In genomic region chr17:67431210-67432015, GRCh38 we compare ENCODE assay signal across 1 cellular context.
A peak's percentile ranks its signal among the peaks of the same experiment; 100 is the strongest.
TF ChIP-seq lines count a peak whose summit lies in the region.

No MANE protein-coding gene starts in this region.

TF ChIP-seq in GM12878, 131 proteins besides CTCF, POLR2A, EP300 and RAD21 (continued from another document):
- no peak for TF ChIP-seq BCL3 (IDR thresholded peaks at IDR 0.05; ENCODE audit: borderline replicate concordance, insufficient read depth, low read depth, low read length, poor library complexity, severe bottlenecking)
- peak; percentile 44 for TF ChIP-seq PKNOX1 (IDR thresholded peaks at IDR 0.05)
- TF ChIP-seq ATF2 (IDR thresholded peaks at IDR 0.05; ENCODE audit: low read length) = peak; percentile 86; the same call in 1 of the 2 replicates
